ENCODE assay signal across 9 cellular contexts in the genomic region with DNA sequence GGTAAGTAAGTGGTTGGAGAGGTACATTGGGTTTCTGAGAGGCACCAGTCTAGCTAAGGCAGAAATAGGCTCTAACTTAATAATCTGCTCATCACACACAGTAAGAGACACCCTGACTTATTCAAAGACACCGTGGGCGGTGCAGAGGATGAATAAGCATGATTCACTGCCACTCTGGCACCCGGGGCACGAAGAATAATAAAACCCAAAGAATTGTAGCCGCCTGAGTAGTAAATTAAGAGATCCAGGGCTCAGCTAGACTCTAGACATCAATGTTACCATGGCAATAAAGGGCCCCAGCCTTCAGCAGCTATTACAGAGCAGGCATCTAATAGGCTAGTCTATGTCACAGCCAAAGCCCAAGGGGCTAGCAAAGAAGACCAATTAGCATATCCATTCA. TPM values are rescaled to one million over a fixed set of nuclear protein-coding genes. Genes with fewer than 3 reads are reported as not detected.
DNase-seq lines count a peak whose midpoint lies in the region; TF ChIP-seq lines count a peak whose summit lies in the region.
"Had no signal": no experiment of that assay in that cellular context is flagged by ENCODE, and none has a peak within 500 bp of the region (broad histone marks: within the 10 kb centered on the region; RNA-seq: fewer than 3 reads in every experiment).

No MANE protein-coding gene starts in this region.

- DNase-seq in CD1c-positive myeloid dendritic cell (ENCODE audit: extremely low spot score) (peak; percentile 21), HFFc6 (peak; percentile 0), neural crest cell (ENCODE audit: low read depth, low spot score) (no peak), NCI-H446 (lab: John Stamatoyannopoulos, UW) (no peak), Caco-2 (no peak), esophagus muscularis mucosa (ENCODE audit: extremely low spot score) (no peak), colonic mucosa (no peak)
- DNase-seq in activated naive CD4-positive, alpha-beta T cell treated with anti-CD3 and anti-CD28 coated beads, Interleukin-2, amount 50 U/mL, for 16 hours = peak; percentile 41
- DNase-seq: OCI-M1 had no signal

- no peak for TF ChIP-seq CTCF in HFFc6 (IDR thresholded peaks at IDR 0.05)
- TF ChIP-seq CTCF in neural crest cell (conservative IDR thresholded peaks at IDR 0.05) = no peak
- TF ChIP-seq CTCF in Caco-2 (IDR thresholded peaks at IDR 0.05; ENCODE audit: insufficient read depth in 1 of 2, low read depth in 1 of 2, low read length in 1 of 2, severe bottlenecking in 1 of 2, unreplicated experiment in 1 of 2) = no peak
- no peak for TF ChIP-seq CTCF in esophagus muscularis mucosa (IDR thresholded peaks at IDR 0.05)
- TF ChIP-seq CTCF in colonic mucosa (IDR thresholded peaks at IDR 0.05) = no peak

- H3K4me1 ChIP-seq in Caco-2 (no peaks in the 10 kb centered on the region), esophagus muscularis mucosa (no peaks in the 10 kb centered on the region), colonic mucosa (no peaks in the 10 kb centered on the region)

- no peak overlapping the region for H3K27ac Mint-ChIP-seq in HFFc6
- H3K27ac Mint-ChIP-seq in neural crest cell (ENCODE audit: unreplicated experiment) = no peak overlapping the region
- no peak overlapping the region for H3K27ac Mint-ChIP-seq in Caco-2 (ENCODE audit: unreplicated experiment)

- no peak for TF ChIP-seq EP300 in esophagus muscularis mucosa (IDR thresholded peaks at IDR 0.05)

- no peak overlapping the region for H3K27ac ChIP-seq in esophagus muscularis mucosa (replicated peaks in 1 of 4)
- H3K27ac ChIP-seq in colonic mucosa = no peak overlapping the region

- H3K4me3 Mint-ChIP-seq in HFFc6 (no peak overlapping the region), neural crest cell (peak overlapping the region; percentile 31), Caco-2 (ENCODE audit: unreplicated experiment) (no peak overlapping the region)

- intact Hi-C loops in Caco-2 (cut with micrococcal nuclease; ENCODE audit: unreplicated experiment) (no loop called here), esophagus muscularis mucosa (cut with DNase I) (no loop called here), colonic mucosa (cut with DNase I) (no loop called here)

- H3K27me3 ChIP-seq in Caco-2 (replicated peaks; ENCODE audit: control insufficient read depth, insufficient read depth, low read length) (no peaks in the 10 kb centered on the region), esophagus muscularis mucosa (no peaks in the 10 kb centered on the region), colonic mucosa (no peaks in the 10 kb centered on the region)

- no TSS peak for BruUV-seq in Caco-2 (replicated peaks; lab: Mats Ljungman, UMichigan)

- no peak for TF ChIP-seq POLR2A in esophagus muscularis mucosa (IDR thresholded peaks at IDR 0.05; ENCODE audit: low read depth)

- no peaks in the 10 kb centered on the region for H3K4me1 Mint-ChIP-seq in HFFc6 (ENCODE audit: low read depth)
- H3K4me1 Mint-ChIP-seq in neural crest cell = peaks cover 27% of the 10 kb centered on the region
- H3K4me1 Mint-ChIP-seq in Caco-2 (ENCODE audit: low read depth, unreplicated experiment) = no peaks in the 10 kb centered on the region

- peaks cover 11% of the 10 kb centered on the region for H3K27me3 Mint-ChIP-seq in HFFc6 (ENCODE audit: insufficient read depth)
- peaks cover 6% of the 10 kb centered on the region for H3K27me3 Mint-ChIP-seq in neural crest cell (ENCODE audit: low read depth)
- peaks cover 7% of the 10 kb centered on the region for H3K27me3 Mint-ChIP-seq in Caco-2 (ENCODE audit: insufficient read depth, unreplicated experiment)

- 70% methylated on average over 5 of the region's 5 CpGs for WGBS in esophagus muscularis mucosa

- POLR2A ChIA-PET in Caco-2 (lab: Charles Lee) = no interaction called here

- H3K4me3 ChIP-seq in Caco-2 (ENCODE audit: low read depth, low read length) (no peak overlapping the region), esophagus muscularis mucosa (no peak overlapping the region), colonic mucosa (no peak overlapping the region)

- H3K9me3 Mint-ChIP-seq in HFFc6 (no peaks in the 10 kb centered on the region), neural crest cell (no peaks in the 10 kb centered on the region), Caco-2 (ENCODE audit: unreplicated experiment) (no peaks in the 10 kb centered on the region)

- H3K36me3 ChIP-seq in Caco-2 (ENCODE audit: control insufficient read depth, insufficient read depth, low read length) = no peaks in the 10 kb centered on the region
- H3K36me3 ChIP-seq in esophagus muscularis mucosa = no peaks in the 10 kb centered on the region
- no peaks in the 10 kb centered on the region for H3K36me3 ChIP-seq in colonic mucosa

- no peak overlapping the region for H3K9ac ChIP-seq in colonic mucosa (ENCODE audit: low read depth in 2 of 2, low read length in 2 of 2)

- CTCF ChIA-PET in Caco-2 (lab: Charles Lee) = no interaction called here

- no peaks in the 10 kb centered on the region for H3K36me3 Mint-ChIP-seq in HFFc6 (ENCODE audit: low read depth)
- H3K36me3 Mint-ChIP-seq in neural crest cell (ENCODE audit: low read depth) = no peaks in the 10 kb centered on the region
- no peaks in the 10 kb centered on the region for H3K36me3 Mint-ChIP-seq in Caco-2 (ENCODE audit: insufficient read depth, unreplicated experiment)

- H3K9me3 ChIP-seq in Caco-2 (no peaks in the 10 kb centered on the region), esophagus muscularis mucosa (no peaks in the 10 kb centered on the region), colonic mucosa (no peaks in the 10 kb centered on the region)

RNA-seq across cellular contexts. Expression of a gene that starts 3.2 kb away (rescaled TPM):
- not detected for total RNA-seq in HFFc6 (2021; fragmentation: NEBNext Ultra II Directional; extraction: Animal tissue kit (Norgen Biotek cat#: 25700))
- total RNA-seq in neural crest cell (not detected in 2 replicates), Caco-2 (2022) (not detected in 2 replicates), esophagus muscularis mucosa (not detected), colonic mucosa (not detected)

RNA-seq across cellular contexts. Expression of a gene that starts 47.4 kb away (rescaled TPM):
- under 1 TPM in 4 of 6 experiments, not detected in 2; 0.20 to 0.56 (median 0.33) TPM for total RNA-seq in HFFc6 (2021; fragmentation: NEBNext Ultra II Directional; extraction: Animal tissue kit (Norgen Biotek cat#: 25700))
- 0.70 and 0.91 TPM in 2 replicates for total RNA-seq in neural crest cell
- 2.9 and 3.8 TPM in 2 replicates for total RNA-seq in Caco-2 (2022)
- total RNA-seq in esophagus muscularis mucosa = 1 to 10 TPM; 1.2 to 4.7 (median 4.2) TPM
- 1 to 10 TPM; 1.1 to 2.6 TPM for total RNA-seq in colonic mucosa

Comparison
In these comparisons a context has a peak if more than half of its experiments do, and no peak if none do; other contexts are left out.
1. DNase-seq: peak in CD1c-positive myeloid dendritic cell (single experiment), HFFc6 (single experiment) and activated naive CD4-positive, alpha-beta T cell treated with anti-CD3 and anti-CD28 coated beads, Interleukin-2, amount 50 U/mL, for 16 hours (single experiment); none in neural crest cell (single experiment), NCI-H446 (0 of 2), Caco-2 (0 of 2), esophagus muscularis mucosa (single experiment) and colonic mucosa (single experiment).